17 cellular contexts compared by ENCODE assay signal in the genomic region with DNA sequence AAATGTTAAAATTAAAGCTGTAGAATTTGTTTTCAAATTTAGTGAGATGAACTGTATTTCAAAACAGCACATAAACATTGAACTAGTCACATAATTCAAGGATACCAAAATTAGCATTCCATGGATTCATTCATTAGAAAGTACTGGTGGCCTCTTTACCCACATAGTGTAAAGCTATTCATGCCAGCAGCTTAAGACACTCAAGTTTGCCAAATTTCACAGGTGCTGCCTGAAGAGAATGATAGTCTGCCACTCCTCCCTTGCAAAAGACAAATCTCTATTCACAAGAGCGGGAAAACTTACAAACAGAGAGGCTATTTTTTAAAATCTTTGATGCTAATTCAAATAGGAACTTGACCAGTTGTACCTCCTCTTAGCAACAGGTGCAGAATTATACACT.
"Had no signal": no experiment of that assay in that cellular context is flagged by ENCODE, and none has a peak within 500 bp of the region (broad histone marks: within the 10 kb centered on the region; RNA-seq: fewer than 3 reads in every experiment).

No MANE protein-coding gene starts in this region.

- ATAC-seq: gastroesophageal sphincter; naive thymus-derived CD8-positive, alpha-beta T cell had no signal

- H2AFZ ChIP-seq: hepatocyte had no signal

- H3K4me3 Mint-ChIP-seq: naive thymus-derived CD8-positive, alpha-beta T cell; type B pancreatic cell had no signal

- H3K9me3 Mint-ChIP-seq: type B pancreatic cell had no signal

- H3K4me1 ChIP-seq: colonic mucosa, esophagus squamous epithelium, gastroesophageal sphincter, right atrium auricular region had no signal

- H3K4me3 ChIP-seq: colonic mucosa, esophagus squamous epithelium, gastroesophageal sphincter, hepatocyte, right atrium auricular region, smooth muscle cell had no signal

- H3K27me3 Mint-ChIP-seq: naive thymus-derived CD8-positive, alpha-beta T cell; type B pancreatic cell had no signal

- H3K4me1 Mint-ChIP-seq: naive thymus-derived CD8-positive, alpha-beta T cell had no signal

- H3K36me3 Mint-ChIP-seq: naive thymus-derived CD8-positive, alpha-beta T cell; type B pancreatic cell had no signal

- H3K27ac Mint-ChIP-seq: naive thymus-derived CD8-positive, alpha-beta T cell; type B pancreatic cell had no signal

- H3K27me3 ChIP-seq: colonic mucosa, esophagus squamous epithelium, gastroesophageal sphincter, hepatocyte, neutrophil, right atrium auricular region had no signal

- H3K27ac ChIP-seq: colonic mucosa, esophagus squamous epithelium, gastroesophageal sphincter, hepatocyte, neutrophil, right atrium auricular region had no signal

- H3K4me2 ChIP-seq: hepatocyte, smooth muscle cell had no signal

- DNase-seq: colonic mucosa; dermis blood vessel endothelial cell; esophagus squamous epithelium; foreskin fibroblast; head of caudate nucleus; kidney glomerular epithelial cell; mammary epithelial cell; naive thymus-derived CD8-positive, alpha-beta T cell; posterior cingulate gyrus; stimulated activated CD4-positive, alpha-beta T cell treated with anti-CD3 and anti-CD28 coated beads, Interleukin-2, amount 100 ng/mL, for 48 hours; stimulated activated naive CD4-positive, alpha-beta T cell treated with Interleukin-2 at 50 U/mL for 16 hours had no signal

- H3K36me3 ChIP-seq: colonic mucosa, esophagus squamous epithelium, gastroesophageal sphincter, neutrophil, right atrium auricular region had no signal

- H3K79me2 ChIP-seq: hepatocyte had no signal

- H3K9me3 ChIP-seq: colonic mucosa, esophagus squamous epithelium, gastroesophageal sphincter, neutrophil, right atrium auricular region had no signal
